2 cellular contexts compared by ENCODE assay signal in genomic region chr14:52081964-52082363, GRCh38.
TF ChIP-seq lines count a peak whose summit lies in the region.

No MANE protein-coding gene starts in this region.

TF ChIP-seq in HEK293, 187 proteins besides CTCF, POLR2A, EP300 and RAD21:
- TF ChIP-seq PRDM10 (tag by site-specific recombination; IDR thresholded peaks at IDR 0.05): peak; percentile 60
- no peak for TF ChIP-seq ZNF645 (tag by site-specific recombination; IDR thresholded peaks at IDR 0.05)
TF ChIP-seq in HEK293: peak in this region for 1.

TF ChIP-seq in HEK293T, 16 proteins besides CTCF, POLR2A, EP300 and RAD21 (continued from another document):
- no peak for TF ChIP-seq PKNOX1 (IDR thresholded peaks at IDR 0.05)
- no peak for TF ChIP-seq FOXK2 (IDR thresholded peaks at IDR 0.05)
- TF ChIP-seq NFRKB (IDR thresholded peaks at IDR 0.05): no peak
- TF ChIP-seq ARNT (IDR thresholded peaks at IDR 0.05): no peak
- TF ChIP-seq CTBP1 (IDR thresholded peaks at IDR 0.05; ENCODE audit: borderline replicate concordance): no peak
- no peak for TF ChIP-seq ELF4 (IDR thresholded peaks at IDR 0.05)
- no peak for TF ChIP-seq FOXM1 (IDR thresholded peaks at IDR 0.05; ENCODE audit: borderline replicate concordance)
- no peak for TF ChIP-seq ZNF384 (IDR thresholded peaks at IDR 0.05)
- TF ChIP-seq LEF1 (IDR thresholded peaks at IDR 0.05; ENCODE audit: borderline replicate concordance): no peak
- no peak for TF ChIP-seq SUZ12 (IDR thresholded peaks at IDR 0.05)
- no peak for TF ChIP-seq L3MBTL2 (conservative IDR thresholded peaks at IDR 0.05)
- TF ChIP-seq BHLHE40 (IDR thresholded peaks at IDR 0.05; ENCODE audit: borderline replicate concordance): no peak
- no peak for TF ChIP-seq FOXA1 (IDR thresholded peaks at IDR 0.05)
- no peak for TF ChIP-seq SP1 (IDR thresholded peaks at IDR 0.05)
